Comparison of ENCODE assay signal across 21 cellular contexts in the genomic region with DNA sequence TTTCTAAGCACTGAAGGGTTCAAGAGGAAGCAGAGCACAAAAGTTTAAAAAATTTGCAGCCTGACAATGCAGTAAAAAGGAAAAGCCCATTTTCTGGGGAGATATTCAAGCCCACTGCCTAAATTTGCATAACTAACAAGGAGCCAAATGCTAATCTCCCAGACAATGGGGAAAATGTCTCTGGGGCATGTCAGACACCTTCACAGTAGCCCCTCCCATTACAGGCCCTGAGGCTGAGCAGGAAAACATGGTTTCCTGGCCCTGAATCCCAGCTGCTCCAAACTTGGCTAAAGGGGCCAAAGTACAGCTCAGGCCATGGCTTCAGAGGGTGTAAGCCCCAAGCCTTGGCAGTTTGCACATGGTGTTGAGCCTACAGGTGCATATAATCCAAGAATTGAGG.
A peak's percentile ranks its signal among the peaks of the same experiment; 100 is the strongest.
DNase-seq lines count a peak whose midpoint lies in the region; ATAC-seq, FAIRE-seq and TF ChIP-seq lines count a peak whose summit lies in the region.
"Had no signal": no experiment of that assay in that cellular context is flagged by ENCODE, and none has a peak within 500 bp of the region (broad histone marks: within the 10 kb centered on the region; RNA-seq: fewer than 3 reads in every experiment).

No MANE protein-coding gene starts in this region.

- H3K4ac ChIP-seq in H1 (replicated peaks; ENCODE audit: insufficient read length, low read depth, low read length) = no peak overlapping the region

- no peak overlapping the region for H4K5ac ChIP-seq in H1 (ENCODE audit: insufficient read length, low read depth, low read length)

- H3K27ac ChIP-seq in H1 (ENCODE audit: low read depth, low read length) = no peak overlapping the region
- H3K27ac ChIP-seq: 22Rv1, BLaER1, C4-2B, GM23248 had no signal

- CTCF ChIA-PET in H1 (lab: Charles Lee; ENCODE audit: partially characterized antibody) = interaction anchor here (1.4 kb wide), 1 partner anchor 18 kb away, joined by 3 read pairs; no protein-coding TSS in a partner anchor

- H3K9ac ChIP-seq in H1 (replicated peaks in 1 of 4; ENCODE audit: extremely low read depth in 1 of 4, low read depth in 3 of 4, low read length in 3 of 4) = no peak overlapping the region
- H3K9ac ChIP-seq: BLaER1, GM23248 had no signal

- peaks cover 0 to 1% (median 0%) of the 10 kb centered on the region in 4 experiments; a peak in 1 of 7 replicates for H3K27me3 ChIP-seq in H1 (replicated peaks in 1 of 4; ENCODE audit: control insufficient read depth in 3 of 4, extremely low read depth in 1 of 4, insufficient read depth in 3 of 4, low read length in 3 of 4)
- H3K27me3 ChIP-seq: BLaER1 had no signal

- H2AK5ac ChIP-seq in H1 (ENCODE audit: low read depth, low read length) = no peak overlapping the region

- no peak overlapping the region for H3K4me3 ChIP-seq in H1 (ENCODE audit: extremely low read depth in 1 of 4, insufficient read depth in 2 of 4, low read depth in 3 of 4, low read length in 4 of 4)
- H3K4me3 ChIP-seq: BLaER1, GM12878, GM23248 had no signal

- no peak overlapping the region for H4K91ac ChIP-seq in H1 (replicated peaks; ENCODE audit: insufficient read length, low read length)

- peak; percentile 55 for DNase-seq in ELF-1 (ENCODE audit: low read depth, low spot score)
- peak; percentile 32 for DNase-seq in NCI-H69 (lab: John Stamatoyannopoulos, UW)
- no peak for DNase-seq in H1 (ENCODE audit: low read depth in 1 of 2, low spot score in 2 of 2)
- no peak for DNase-seq in NCI-H510A (lab: John Stamatoyannopoulos, UW)
- DNase-seq in stimulated activated CD4-positive, alpha-beta T cell treated with anti-CD3 and anti-CD28 coated beads, Interleukin-4, amount 100 ng/mL, for 4 hours = no peak
- DNase-seq: Caco-2; CD4-positive, CD25-positive, alpha-beta regulatory T cell; CD8-positive, alpha-beta T cell; DMS153; DND-41; GDM1; GM23248; HCEC 1CT had no signal

- H4K20me1 ChIP-seq in H1 (replicated peaks in 1 of 2; ENCODE audit: control insufficient read depth in 1 of 2, insufficient read depth in 2 of 2, low read length in 2 of 2) = no peaks in the 10 kb centered on the region
- H4K20me1 ChIP-seq: BLaER1 had no signal

- H4K8ac ChIP-seq in H1 (ENCODE audit: extremely low read depth, insufficient read depth, low read length) = no peak overlapping the region

- ATAC-seq in HG03378 (IDR thresholded peaks at IDR 0.05; ENCODE audit: unreplicated experiment) = no peak
- ATAC-seq: CD8-positive, alpha-beta T cell; GM12878 had no signal

- H3K4me1 ChIP-seq in H1 (replicated peaks in 1 of 4; ENCODE audit: control insufficient read depth in 3 of 4, insufficient read depth in 4 of 4, low read length in 3 of 4) = no peaks in the 10 kb centered on the region; a peak in 1 of 7 replicates
- H3K4me1 ChIP-seq: BLaER1, Caco-2 had no signal

- no peak overlapping the region; the same call in 1 of the 2 replicates for H3K18ac ChIP-seq in H1 (ENCODE audit: extremely low read depth, low read length)

- H2BK5ac ChIP-seq in H1 (ENCODE audit: low read depth, low read length) = no peak overlapping the region

- H2BK12ac ChIP-seq in H1 (ENCODE audit: low read depth, low read length) = no peak overlapping the region; the same call in 1 of the 2 replicates

- H3K9me3 ChIP-seq in H1 (ENCODE audit: insufficient read depth in 2 of 2, low read depth in 1 of 2, low read length in 1 of 2) = no peaks in the 10 kb centered on the region
- H3K9me3 ChIP-seq: BLaER1, Caco-2 had no signal

- POLR2A ChIA-PET in H1 (lab: Charles Lee; ENCODE audit: partially characterized antibody) = no interaction called here

- no peak overlapping the region for H2BK120ac ChIP-seq in H1 (replicated peaks; ENCODE audit: low read depth, low read length)

- H3K56ac ChIP-seq in H1 (replicated peaks; ENCODE audit: insufficient read length, low read depth, low read length) = no peak overlapping the region

- no peak for TF ChIP-seq CTCF in H1 (IDR thresholded peaks at IDR 0.05; ENCODE audit: control extremely low read depth in 1 of 3, insufficient read depth in 1 of 3, low read depth in 1 of 3, low read length in 3 of 3)

- FAIRE-seq in H1 (lab: Jason Lieb, UNC) = no peak
- FAIRE-seq: A204.1, GM12878, GM19239, H54 had no signal

- H2BK20ac ChIP-seq in H1 (ENCODE audit: low read length) = no peak overlapping the region

- H3K4me2 ChIP-seq in H1 (ENCODE audit: insufficient read depth in 1 of 2, low read depth in 2 of 2, low read length in 2 of 2) = no peak overlapping the region
- H3K4me2 ChIP-seq: BLaER1 had no signal

- TF ChIP-seq EP300 in H1 (IDR thresholded peaks at IDR 0.05; ENCODE audit: borderline replicate concordance in 1 of 2, low read depth in 2 of 2, low read length in 2 of 2) = no peak

- no peaks in the 10 kb centered on the region for H3K79me1 ChIP-seq in H1 (ENCODE audit: low read depth, low read length)

- H3K36me3 ChIP-seq in H1 (ENCODE audit: control insufficient read depth in 2 of 4, insufficient read depth in 4 of 4, low read length in 3 of 4) = no peaks in the 10 kb centered on the region
- H3K36me3 ChIP-seq: BLaER1 had no signal

- H2AFZ ChIP-seq in H1 (ENCODE audit: low read length) = peak overlapping the region; percentile 92; the same call in 1 of the 2 replicates
- H2AFZ ChIP-seq: GM23248 had no signal

- TF ChIP-seq RAD21 in H1 (IDR thresholded peaks at IDR 0.05 in 1 of 2, conservative IDR thresholded peaks at IDR 0.05 in 1 of 2; ENCODE audit: low read depth in 2 of 2, low read length in 2 of 2) = no peak

- H3K79me2 ChIP-seq in H1 (ENCODE audit: control insufficient read depth in 1 of 2, insufficient read depth in 2 of 2, low read length in 2 of 2) = no peaks in the 10 kb centered on the region

- no peak overlapping the region for H3K23ac ChIP-seq in H1 (ENCODE audit: insufficient read length)

- no peaks in the 10 kb centered on the region for H3K23me2 ChIP-seq in H1 (ENCODE audit: low read depth, low read length)

- TF ChIP-seq POLR2A in H1 (IDR thresholded peaks at IDR 0.05; ENCODE audit: control extremely low read depth in 1 of 2, low read depth in 2 of 2, low read length in 2 of 2) = no peak

- no peak overlapping the region for H3K14ac ChIP-seq in H1 (ENCODE audit: insufficient read length)

- H2BK15ac ChIP-seq in H1 (ENCODE audit: low read length) = no peak overlapping the region

TF ChIP-seq in H1, 55 proteins besides CTCF, POLR2A, EP300 and RAD21:
- TF ChIP-seq RNF2 (IDR thresholded peaks at IDR 0.05; ENCODE audit: borderline replicate concordance, low read depth, low read length, missing control alignments, poor library complexity, severe bottlenecking) = no peak
- no peak for TF ChIP-seq JUND (IDR thresholded peaks at IDR 0.05; ENCODE audit: low read length)
- no peak for TF ChIP-seq MAX (IDR thresholded peaks at IDR 0.05)

Comparison
In these comparisons a context has a peak if more than half of its experiments do, and no peak if none do; other contexts are left out.
1. DNase-seq: peak in ELF-1 (single experiment) and NCI-H69 (single experiment); none in H1 (0 of 2), NCI-H510A (single experiment) and stimulated activated CD4-positive, alpha-beta T cell treated with anti-CD3 and anti-CD28 coated beads, Interleukin-4, amount 100 ng/mL, for 4 hours (0 of 2).